In the genomic region with DNA sequence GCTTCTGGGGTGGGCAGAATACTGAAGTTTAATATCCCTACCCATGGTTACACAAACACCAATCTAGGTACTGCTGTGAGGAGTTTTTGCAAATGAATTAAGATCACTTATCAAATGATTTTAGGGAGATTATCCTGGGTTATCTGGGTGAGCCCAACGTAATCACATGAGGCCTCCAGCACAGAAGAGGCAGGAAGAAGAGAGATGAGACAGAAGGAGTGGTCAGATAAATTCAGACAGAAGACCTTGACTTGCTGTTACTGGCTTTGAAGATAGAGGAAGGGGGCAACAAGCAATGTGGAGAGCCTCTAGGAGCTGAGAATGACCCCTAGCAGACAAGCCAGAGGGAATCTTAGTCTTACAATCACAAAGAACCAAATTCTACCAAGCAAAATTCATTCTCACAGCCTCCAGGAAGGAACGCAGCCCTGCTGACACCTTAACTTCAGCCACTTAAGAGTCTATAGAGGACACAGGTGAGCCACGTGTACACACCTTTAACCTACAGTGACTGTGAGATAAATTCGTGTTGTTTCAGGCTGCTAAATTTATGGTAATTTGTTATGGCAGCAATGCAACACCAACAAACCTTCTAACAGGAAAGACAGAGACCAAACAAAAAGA, we compare ENCODE assay signal across 1 cellular context.
TF ChIP-seq lines count a peak whose summit lies in the region.

No MANE protein-coding gene starts in this region.

TF ChIP-seq in WTC11, 78 proteins besides CTCF, POLR2A, EP300 and RAD21:
- TF ChIP-seq, protein P1, sequence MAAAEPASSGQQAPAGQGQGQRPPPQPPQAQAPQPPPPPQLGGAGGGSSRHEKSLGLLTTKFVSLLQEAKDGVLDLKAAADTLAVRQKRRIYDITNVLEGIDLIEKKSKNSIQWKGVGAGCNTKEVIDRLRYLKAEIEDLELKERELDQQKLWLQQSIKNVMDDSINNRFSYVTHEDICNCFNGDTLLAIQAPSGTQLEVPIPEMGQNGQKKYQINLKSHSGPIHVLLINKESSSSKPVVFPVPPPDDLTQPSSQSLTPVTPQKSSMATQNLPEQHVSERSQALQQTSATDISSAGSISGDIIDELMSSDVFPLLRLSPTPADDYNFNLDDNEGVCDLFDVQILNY (CRISPR knock-in tag; IDR thresholded peaks at IDR 0.05): no peak
- TF ChIP-seq NR2C2 (CRISPR knock-in tag; IDR thresholded peaks at IDR 0.05) (no peak), FOXP1 (CRISPR knock-in tag; IDR thresholded peaks at IDR 0.05; ENCODE audit: borderline replicate concordance) (no peak), ZBTB21 (CRISPR knock-in tag; IDR thresholded peaks at IDR 0.05; ENCODE audit: borderline replicate concordance) (no peak), NR1H2 (CRISPR knock-in tag; IDR thresholded peaks at IDR 0.05) (no peak), CREM (CRISPR knock-in tag; IDR thresholded peaks at IDR 0.05) (no peak), NFATC4 (CRISPR knock-in tag; IDR thresholded peaks at IDR 0.05) (no peak), ZNF232 (CRISPR knock-in tag; IDR thresholded peaks at IDR 0.05) (no peak), ZNF416 (CRISPR knock-in tag; IDR thresholded peaks at IDR 0.05) (no peak)
- TF ChIP-seq, protein P2, sequence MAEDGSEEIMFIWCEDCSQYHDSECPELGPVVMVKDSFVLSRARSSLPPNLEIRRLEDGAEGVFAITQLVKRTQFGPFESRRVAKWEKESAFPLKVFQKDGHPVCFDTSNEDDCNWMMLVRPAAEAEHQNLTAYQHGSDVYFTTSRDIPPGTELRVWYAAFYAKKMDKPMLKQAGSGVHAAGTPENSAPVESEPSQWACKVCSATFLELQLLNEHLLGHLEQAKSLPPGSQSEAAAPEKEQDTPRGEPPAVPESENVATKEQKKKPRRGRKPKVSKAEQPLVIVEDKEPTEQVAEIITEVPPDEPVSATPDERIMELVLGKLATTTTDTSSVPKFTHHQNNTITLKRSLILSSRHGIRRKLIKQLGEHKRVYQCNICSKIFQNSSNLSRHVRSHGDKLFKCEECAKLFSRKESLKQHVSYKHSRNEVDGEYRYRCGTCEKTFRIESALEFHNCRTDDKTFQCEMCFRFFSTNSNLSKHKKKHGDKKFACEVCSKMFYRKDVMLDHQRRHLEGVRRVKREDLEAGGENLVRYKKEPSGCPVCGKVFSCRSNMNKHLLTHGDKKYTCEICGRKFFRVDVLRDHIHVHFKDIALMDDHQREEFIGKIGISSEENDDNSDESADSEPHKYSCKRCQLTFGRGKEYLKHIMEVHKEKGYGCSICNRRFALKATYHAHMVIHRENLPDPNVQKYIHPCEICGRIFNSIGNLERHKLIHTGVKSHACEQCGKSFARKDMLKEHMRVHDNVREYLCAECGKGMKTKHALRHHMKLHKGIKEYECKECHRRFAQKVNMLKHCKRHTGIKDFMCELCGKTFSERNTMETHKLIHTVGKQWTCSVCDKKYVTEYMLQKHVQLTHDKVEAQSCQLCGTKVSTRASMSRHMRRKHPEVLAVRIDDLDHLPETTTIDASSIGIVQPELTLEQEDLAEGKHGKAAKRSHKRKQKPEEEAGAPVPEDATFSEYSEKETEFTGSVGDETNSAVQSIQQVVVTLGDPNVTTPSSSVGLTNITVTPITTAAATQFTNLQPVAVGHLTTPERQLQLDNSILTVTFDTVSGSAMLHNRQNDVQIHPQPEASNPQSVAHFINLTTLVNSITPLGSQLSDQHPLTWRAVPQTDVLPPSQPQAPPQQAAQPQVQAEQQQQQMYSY (CRISPR knock-in tag; IDR thresholded peaks at IDR 0.05): no peak
- TF ChIP-seq, protein P3, sequence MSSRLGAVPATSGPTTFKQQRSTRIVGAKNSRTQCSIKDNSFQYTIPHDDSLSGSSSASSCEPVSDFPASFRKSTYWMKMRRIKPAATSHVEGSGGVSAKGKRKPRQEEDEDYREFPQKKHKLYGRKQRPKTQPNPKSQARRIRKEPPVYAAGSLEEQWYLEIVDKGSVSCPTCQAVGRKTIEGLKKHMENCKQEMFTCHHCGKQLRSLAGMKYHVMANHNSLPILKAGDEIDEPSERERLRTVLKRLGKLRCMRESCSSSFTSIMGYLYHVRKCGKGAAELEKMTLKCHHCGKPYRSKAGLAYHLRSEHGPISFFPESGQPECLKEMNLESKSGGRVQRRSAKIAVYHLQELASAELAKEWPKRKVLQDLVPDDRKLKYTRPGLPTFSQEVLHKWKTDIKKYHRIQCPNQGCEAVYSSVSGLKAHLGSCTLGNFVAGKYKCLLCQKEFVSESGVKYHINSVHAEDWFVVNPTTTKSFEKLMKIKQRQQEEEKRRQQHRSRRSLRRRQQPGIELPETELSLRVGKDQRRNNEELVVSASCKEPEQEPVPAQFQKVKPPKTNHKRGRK (CRISPR knock-in tag; IDR thresholded peaks at IDR 0.05; ENCODE audit: borderline replicate concordance): no peak
- TF ChIP-seq, protein P4, sequence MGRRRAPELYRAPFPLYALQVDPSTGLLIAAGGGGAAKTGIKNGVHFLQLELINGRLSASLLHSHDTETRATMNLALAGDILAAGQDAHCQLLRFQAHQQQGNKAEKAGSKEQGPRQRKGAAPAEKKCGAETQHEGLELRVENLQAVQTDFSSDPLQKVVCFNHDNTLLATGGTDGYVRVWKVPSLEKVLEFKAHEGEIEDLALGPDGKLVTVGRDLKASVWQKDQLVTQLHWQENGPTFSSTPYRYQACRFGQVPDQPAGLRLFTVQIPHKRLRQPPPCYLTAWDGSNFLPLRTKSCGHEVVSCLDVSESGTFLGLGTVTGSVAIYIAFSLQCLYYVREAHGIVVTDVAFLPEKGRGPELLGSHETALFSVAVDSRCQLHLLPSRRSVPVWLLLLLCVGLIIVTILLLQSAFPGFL (CRISPR knock-in tag; IDR thresholded peaks at IDR 0.05; ENCODE audit: borderline replicate concordance): no peak
- TF ChIP-seq, protein P5, sequence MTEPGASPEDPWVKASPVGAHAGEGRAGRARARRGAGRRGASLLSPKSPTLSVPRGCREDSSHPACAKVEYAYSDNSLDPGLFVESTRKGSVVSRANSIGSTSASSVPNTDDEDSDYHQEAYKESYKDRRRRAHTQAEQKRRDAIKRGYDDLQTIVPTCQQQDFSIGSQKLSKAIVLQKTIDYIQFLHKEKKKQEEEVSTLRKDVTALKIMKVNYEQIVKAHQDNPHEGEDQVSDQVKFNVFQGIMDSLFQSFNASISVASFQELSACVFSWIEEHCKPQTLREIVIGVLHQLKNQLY (CRISPR knock-in tag; IDR thresholded peaks at IDR 0.05): no peak
- TF ChIP-seq, protein P6, sequence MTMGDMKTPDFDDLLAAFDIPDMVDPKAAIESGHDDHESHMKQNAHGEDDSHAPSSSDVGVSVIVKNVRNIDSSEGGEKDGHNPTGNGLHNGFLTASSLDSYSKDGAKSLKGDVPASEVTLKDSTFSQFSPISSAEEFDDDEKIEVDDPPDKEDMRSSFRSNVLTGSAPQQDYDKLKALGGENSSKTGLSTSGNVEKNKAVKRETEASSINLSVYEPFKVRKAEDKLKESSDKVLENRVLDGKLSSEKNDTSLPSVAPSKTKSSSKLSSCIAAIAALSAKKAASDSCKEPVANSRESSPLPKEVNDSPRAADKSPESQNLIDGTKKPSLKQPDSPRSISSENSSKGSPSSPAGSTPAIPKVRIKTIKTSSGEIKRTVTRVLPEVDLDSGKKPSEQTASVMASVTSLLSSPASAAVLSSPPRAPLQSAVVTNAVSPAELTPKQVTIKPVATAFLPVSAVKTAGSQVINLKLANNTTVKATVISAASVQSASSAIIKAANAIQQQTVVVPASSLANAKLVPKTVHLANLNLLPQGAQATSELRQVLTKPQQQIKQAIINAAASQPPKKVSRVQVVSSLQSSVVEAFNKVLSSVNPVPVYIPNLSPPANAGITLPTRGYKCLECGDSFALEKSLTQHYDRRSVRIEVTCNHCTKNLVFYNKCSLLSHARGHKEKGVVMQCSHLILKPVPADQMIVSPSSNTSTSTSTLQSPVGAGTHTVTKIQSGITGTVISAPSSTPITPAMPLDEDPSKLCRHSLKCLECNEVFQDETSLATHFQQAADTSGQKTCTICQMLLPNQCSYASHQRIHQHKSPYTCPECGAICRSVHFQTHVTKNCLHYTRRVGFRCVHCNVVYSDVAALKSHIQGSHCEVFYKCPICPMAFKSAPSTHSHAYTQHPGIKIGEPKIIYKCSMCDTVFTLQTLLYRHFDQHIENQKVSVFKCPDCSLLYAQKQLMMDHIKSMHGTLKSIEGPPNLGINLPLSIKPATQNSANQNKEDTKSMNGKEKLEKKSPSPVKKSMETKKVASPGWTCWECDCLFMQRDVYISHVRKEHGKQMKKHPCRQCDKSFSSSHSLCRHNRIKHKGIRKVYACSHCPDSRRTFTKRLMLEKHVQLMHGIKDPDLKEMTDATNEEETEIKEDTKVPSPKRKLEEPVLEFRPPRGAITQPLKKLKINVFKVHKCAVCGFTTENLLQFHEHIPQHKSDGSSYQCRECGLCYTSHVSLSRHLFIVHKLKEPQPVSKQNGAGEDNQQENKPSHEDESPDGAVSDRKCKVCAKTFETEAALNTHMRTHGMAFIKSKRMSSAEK (CRISPR knock-in tag; IDR thresholded peaks at IDR 0.05; ENCODE audit: borderline replicate concordance): no peak
